In the genomic region with DNA sequence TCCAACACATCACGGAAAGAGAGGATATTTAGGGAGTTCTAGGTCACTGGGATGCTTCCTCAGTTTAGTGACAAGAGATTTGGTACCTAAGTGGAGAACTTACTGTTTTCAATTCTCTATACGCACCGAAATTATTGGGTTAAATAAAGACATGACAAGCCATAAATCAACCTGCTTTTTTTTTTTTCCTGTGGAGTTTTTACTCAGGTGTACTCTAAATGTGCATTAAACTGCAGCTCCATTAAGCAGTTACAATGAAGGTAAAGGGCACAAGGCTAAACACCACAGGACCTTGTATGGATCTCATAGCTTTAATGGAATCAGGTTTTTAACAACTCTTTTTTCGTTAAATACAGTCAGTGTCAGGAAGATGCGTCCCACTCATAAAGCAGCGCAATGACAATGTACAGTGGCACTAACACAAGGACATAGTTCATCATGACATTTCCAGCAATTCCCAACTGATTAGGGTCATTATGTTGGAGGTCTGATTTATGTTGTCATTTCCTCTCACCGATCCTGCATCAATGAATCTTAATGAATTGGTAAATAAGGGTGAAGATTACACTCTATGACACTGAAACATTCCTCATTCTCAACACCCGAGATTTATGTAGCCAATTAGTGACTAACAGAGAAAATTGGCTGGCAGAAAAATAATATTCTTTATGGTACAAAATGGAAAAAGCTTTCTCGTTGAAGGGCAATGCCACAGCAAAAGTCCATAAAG, we compare ENCODE assay signal across 13 cellular contexts.
DNase-seq lines count a peak whose midpoint lies in the region; ATAC-seq and TF ChIP-seq lines count a peak whose summit lies in the region.
"Had no signal": no experiment of that assay in that cellular context is flagged by ENCODE, and none has a peak within 500 bp of the region (broad histone marks: within the 10 kb centered on the region; RNA-seq: fewer than 3 reads in every experiment).

No MANE protein-coding gene starts in this region.

- peaks cover 35% of the 10 kb centered on the region for H3K36me3 Mint-ChIP-seq in CD4-positive, alpha-beta T cell (ENCODE audit: low read depth)
- no peaks in the 10 kb centered on the region for H3K36me3 Mint-ChIP-seq in GM23338 (ENCODE audit: low read depth)
- H3K36me3 Mint-ChIP-seq in naive thymus-derived CD4-positive, alpha-beta T cell: peaks cover 0 to 13% (median 7%) of the 10 kb centered on the region in 5 donors

- H3F3A ChIP-seq in GM23338 (replicated peaks; ENCODE audit: low read depth): no peaks in the 10 kb centered on the region

- H3K9me3 ChIP-seq in CD4-positive, alpha-beta T cell (ENCODE audit: control insufficient read depth, low read length): no peaks in the 10 kb centered on the region
- H3K9me3 ChIP-seq in OCI-LY3 (ENCODE audit: insufficient read depth, low read length): no peaks in the 10 kb centered on the region
- no peaks in the 10 kb centered on the region for H3K9me3 ChIP-seq in naive thymus-derived CD4-positive, alpha-beta T cell (ENCODE audit: control insufficient read depth in 2 of 3, low read length in 3 of 3)
- H3K9me3 ChIP-seq: prostate gland had no signal

- peak overlapping the region; percentile 88; the same call in 1 of the 2 replicates for H3K9ac ChIP-seq in OCI-LY3 (ENCODE audit: low read length)

- POLR2A ChIA-PET in CD4-positive, alpha-beta T cell (lab: Charles Lee): interaction anchor here (1.0 kb wide), 1 partner anchor 32 kb away, joined by 3 read pairs; no protein-coding TSS in a partner anchor
- POLR2A ChIA-PET in naive thymus-derived CD4-positive, alpha-beta T cell (lab: Charles Lee): interaction anchor here (0.9 to 1.7 kb wide), 2 partner anchors 9 to 217 kb away, joined by 3 read pairs; no protein-coding TSS in a partner anchor

- H4K20me1 ChIP-seq in GM23338 (replicated peaks; ENCODE audit: insufficient read depth) (no peaks in the 10 kb centered on the region), OCI-LY3 (ENCODE audit: insufficient read depth, low read length) (no peaks in the 10 kb centered on the region)

- H3K27ac Mint-ChIP-seq in CD4-positive, alpha-beta T cell: peak overlapping the region; percentile 87
- peak overlapping the region; percentile 17; the same call in 1 of the 2 replicates for H3K27ac Mint-ChIP-seq in GM23338
- H3K27ac Mint-ChIP-seq in naive thymus-derived CD4-positive, alpha-beta T cell: peak overlapping the region in 8 of 9 donors; percentile 30 to 97 (median 72)

- no peak overlapping the region for H3K4me3 ChIP-seq in GM23338
- peak overlapping the region; percentile 83 for H3K4me3 ChIP-seq in OCI-LY3 (ENCODE audit: low read length)
- H3K4me3 ChIP-seq in naive thymus-derived CD4-positive, alpha-beta T cell (ENCODE audit: low read length): no peak overlapping the region
- H3K4me3 ChIP-seq: prostate gland had no signal

- CTCF ChIA-PET in CD4-positive, alpha-beta T cell (lab: Charles Lee): interaction anchor here (1.9 kb wide), 1 partner anchor 14 kb away, joined by 6 read pairs; no protein-coding TSS in a partner anchor
- CTCF ChIA-PET in naive thymus-derived CD4-positive, alpha-beta T cell (lab: Charles Lee): interaction anchor here (0.7 kb wide), 1 partner anchor 13 kb away, joined by 3 read pairs; no protein-coding TSS in a partner anchor

- peaks cover 86% of the 10 kb centered on the region for H3K4me1 Mint-ChIP-seq in CD4-positive, alpha-beta T cell (ENCODE audit: low read depth)
- peaks cover 52% of the 10 kb centered on the region for H3K4me1 Mint-ChIP-seq in GM23338
- peaks cover 32 to 96% (median 92%) of the 10 kb centered on the region in 7 donors for H3K4me1 Mint-ChIP-seq in naive thymus-derived CD4-positive, alpha-beta T cell

- no peaks in the 10 kb centered on the region for H3K9me2 ChIP-seq in GM23338 (ENCODE audit: insufficient read depth)

- H3K27me3 ChIP-seq in CD4-positive, alpha-beta T cell (ENCODE audit: control insufficient read depth, insufficient read depth, low read length): no peaks in the 10 kb centered on the region
- H3K27me3 ChIP-seq in GM23338 (ENCODE audit: insufficient read depth): no peaks in the 10 kb centered on the region
- H3K27me3 ChIP-seq in OCI-LY3 (ENCODE audit: low read depth, low read length): no peaks in the 10 kb centered on the region
- no peaks in the 10 kb centered on the region for H3K27me3 ChIP-seq in naive thymus-derived CD4-positive, alpha-beta T cell (ENCODE audit: control insufficient read depth in 2 of 2, insufficient read depth in 2 of 2, low read length in 2 of 2)

- peak overlapping the region; percentile 7 for H3K4me3 Mint-ChIP-seq in CD4-positive, alpha-beta T cell
- no peak overlapping the region for H3K4me3 Mint-ChIP-seq in GM23338
- H3K4me3 Mint-ChIP-seq in naive thymus-derived CD4-positive, alpha-beta T cell: peak overlapping the region in 9 of 10 donors; percentile 2 to 85 (median 73)

- H2AFZ ChIP-seq in GM23338 (no peak overlapping the region), OCI-LY3 (ENCODE audit: low read depth, low read length) (no peak overlapping the region)

- H3K27me3 Mint-ChIP-seq in CD4-positive, alpha-beta T cell: no peaks in the 10 kb centered on the region
- peaks cover 4% of the 10 kb centered on the region for H3K27me3 Mint-ChIP-seq in GM23338 (ENCODE audit: insufficient read depth, low read depth, poor library complexity)
- H3K27me3 Mint-ChIP-seq in naive thymus-derived CD4-positive, alpha-beta T cell: peaks cover 0 to 52% (median 0%) of the 10 kb centered on the region in 5 donors

- DNase-seq in CD4-positive, alpha-beta T cell: no peak
- DNase-seq in GM23338 (ENCODE audit: low spot score): no peak
- DNase-seq in naive thymus-derived CD4-positive, alpha-beta T cell: no peak
- DNase-seq in GM13977 (ENCODE audit: low spot score): no peak
- DNase-seq: amygdala, left cardiac atrium, NCI-H1092, NCI-H82 had no signal

- peaks cover 7% of the 10 kb centered on the region; the same call in 1 of the 2 replicates for H3K79me2 ChIP-seq in GM23338 (replicated peaks; ENCODE audit: insufficient read depth)
- H3K79me2 ChIP-seq in OCI-LY3 (ENCODE audit: low read length): no peaks in the 10 kb centered on the region

- H3K4me2 ChIP-seq in GM23338 (no peak overlapping the region), OCI-LY3 (ENCODE audit: low read length) (peak overlapping the region; percentile 99)

- TF ChIP-seq CTCF in CD4-positive, alpha-beta T cell (IDR thresholded peaks at IDR 0.05): no peak
- TF ChIP-seq CTCF in GM23338 (conservative IDR thresholded peaks at IDR 0.05; ENCODE audit: low read depth in 2 of 2) (no peak), OCI-LY3 (IDR thresholded peaks at IDR 0.05; ENCODE audit: low read depth, low read length) (no peak), GM13977 (IDR thresholded peaks at IDR 0.05; ENCODE audit: extremely low read depth, insufficient read depth, missing control alignments) (no peak)

- in situ Hi-C loops in GM13977 (cut with MboI; ENCODE audit: low pct_unique_long_range_greater_than_20kb, low sequenced_read_pairs, unreplicated experiment): no loop called here

- H3K27ac ChIP-seq in CD4-positive, alpha-beta T cell (ENCODE audit: low read depth, low read length): no peak overlapping the region
- H3K27ac ChIP-seq in GM23338 (ENCODE audit: low read depth) (no peak overlapping the region), OCI-LY3 (ENCODE audit: low read length) (peak overlapping the region; percentile 83; the same call in 1 of the 2 replicates)
- H3K27ac ChIP-seq in naive thymus-derived CD4-positive, alpha-beta T cell (ENCODE audit: low read depth, low read length): no peak overlapping the region
- H3K27ac ChIP-seq: prostate gland, VCaP had no signal

- H3K9me3 Mint-ChIP-seq in CD4-positive, alpha-beta T cell: no peaks in the 10 kb centered on the region
- no peaks in the 10 kb centered on the region for H3K9me3 Mint-ChIP-seq in GM23338
- no peaks in the 10 kb centered on the region for H3K9me3 Mint-ChIP-seq in naive thymus-derived CD4-positive, alpha-beta T cell

- intact Hi-C loops in CD4-positive, alpha-beta T cell (cut with DNase I, micrococcal nuclease): loop anchor here in 1 of 2 experiments (5.0 kb wide), 2 partner anchors 41 to 354 kb away; a partner anchor contains a TSS
- intact Hi-C loops in naive thymus-derived CD4-positive, alpha-beta T cell (cut with micrococcal nuclease): loop anchor here (5.0 to 10.0 kb wide), 6 partner anchors 164 to 499 kb away; a partner anchor contains a TSS

- no peak for ATAC-seq in CD4-positive, alpha-beta T cell (ENCODE audit: poor library complexity)
- ATAC-seq in GM23338 (no peak), GM18520 (IDR thresholded peaks at IDR 0.05; ENCODE audit: unreplicated experiment) (no peak), HG02938 (IDR thresholded peaks at IDR 0.05; ENCODE audit: unreplicated experiment) (no peak)
- ATAC-seq in naive thymus-derived CD4-positive, alpha-beta T cell: no peak
- ATAC-seq: left cardiac atrium had no signal

- H3K4me1 ChIP-seq in GM23338 (ENCODE audit: insufficient read depth): peaks cover 30% of the 10 kb centered on the region
- peaks cover 72% of the 10 kb centered on the region for H3K4me1 ChIP-seq in OCI-LY3 (ENCODE audit: low read length)
- H3K4me1 ChIP-seq in naive thymus-derived CD4-positive, alpha-beta T cell (ENCODE audit: control insufficient read depth in 2 of 2, insufficient read depth in 2 of 2, low read length in 2 of 2): peaks cover 21 to 66% of the 10 kb centered on the region in 2 donors
- H3K4me1 ChIP-seq: prostate gland had no signal

- H3K36me3 ChIP-seq in GM23338 (ENCODE audit: insufficient read depth) (no peaks in the 10 kb centered on the region), OCI-LY3 (replicated peaks; ENCODE audit: low read depth, low read length) (no peaks in the 10 kb centered on the region)
- H3K36me3 ChIP-seq in naive thymus-derived CD4-positive, alpha-beta T cell (ENCODE audit: control insufficient read depth in 2 of 3, insufficient read depth in 3 of 3, low read length in 3 of 3): no peaks in the 10 kb centered on the region
- H3K36me3 ChIP-seq: prostate gland had no signal

TF ChIP-seq in GM23338, 12 proteins besides CTCF, POLR2A, EP300 and RAD21:
- TF ChIP-seq EZH2phosphoT487 (IDR thresholded peaks at IDR 0.05; ENCODE audit: unreplicated experiment) (no peak), ZNF331 (CRISPR knock-in tag; IDR thresholded peaks at IDR 0.05; ENCODE audit: low read depth) (no peak)
TF ChIP-seq in GM23338: peak in this region for 0.

Comparison
In these comparisons a context has a peak if more than half of its experiments do, and no peak if none do; other contexts are left out.
1. H3K27ac Mint-ChIP-seq: peak in every context shown above with its lines; median percentile 87 in CD4-positive, alpha-beta T cell; 72 in naive thymus-derived CD4-positive, alpha-beta T cell; 17 in GM23338.